1 cellular context compared by ENCODE assay signal in the genomic region with DNA sequence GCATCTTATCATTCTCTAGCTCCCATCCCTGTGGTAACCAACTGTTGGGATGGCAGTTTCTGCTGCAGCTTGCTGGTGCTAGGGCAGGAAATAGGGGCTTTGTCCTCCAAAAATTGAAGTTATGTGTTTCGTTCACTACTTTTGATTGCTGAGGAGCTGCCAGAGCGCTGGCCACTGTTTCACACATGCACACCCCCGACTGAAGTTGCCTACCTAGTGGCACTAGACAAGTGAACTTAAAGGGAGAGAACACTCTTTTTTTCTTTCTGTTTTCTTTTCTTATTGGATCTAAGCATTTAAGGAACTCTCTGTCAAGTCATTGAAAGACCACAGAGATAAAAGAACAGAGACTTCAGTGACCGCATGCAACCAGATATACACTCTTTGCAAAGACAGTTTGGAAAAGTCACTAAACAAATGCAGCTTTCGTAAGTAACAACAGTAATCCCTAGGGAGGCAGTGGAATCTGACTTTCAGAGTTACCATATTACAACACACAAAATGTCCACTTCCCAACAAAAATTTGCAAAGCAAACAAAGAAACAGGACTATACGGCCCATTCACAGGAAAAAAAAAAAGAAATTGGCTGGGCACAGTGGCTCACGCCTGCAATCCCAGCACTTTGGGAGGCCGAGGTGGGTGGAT.
TF ChIP-seq lines count a peak whose summit lies in the region.

No MANE protein-coding gene starts in this region.

TF ChIP-seq in GM23338, 12 proteins besides CTCF, POLR2A, EP300 and RAD21 (continued from another document):
- TF ChIP-seq, protein P1, sequence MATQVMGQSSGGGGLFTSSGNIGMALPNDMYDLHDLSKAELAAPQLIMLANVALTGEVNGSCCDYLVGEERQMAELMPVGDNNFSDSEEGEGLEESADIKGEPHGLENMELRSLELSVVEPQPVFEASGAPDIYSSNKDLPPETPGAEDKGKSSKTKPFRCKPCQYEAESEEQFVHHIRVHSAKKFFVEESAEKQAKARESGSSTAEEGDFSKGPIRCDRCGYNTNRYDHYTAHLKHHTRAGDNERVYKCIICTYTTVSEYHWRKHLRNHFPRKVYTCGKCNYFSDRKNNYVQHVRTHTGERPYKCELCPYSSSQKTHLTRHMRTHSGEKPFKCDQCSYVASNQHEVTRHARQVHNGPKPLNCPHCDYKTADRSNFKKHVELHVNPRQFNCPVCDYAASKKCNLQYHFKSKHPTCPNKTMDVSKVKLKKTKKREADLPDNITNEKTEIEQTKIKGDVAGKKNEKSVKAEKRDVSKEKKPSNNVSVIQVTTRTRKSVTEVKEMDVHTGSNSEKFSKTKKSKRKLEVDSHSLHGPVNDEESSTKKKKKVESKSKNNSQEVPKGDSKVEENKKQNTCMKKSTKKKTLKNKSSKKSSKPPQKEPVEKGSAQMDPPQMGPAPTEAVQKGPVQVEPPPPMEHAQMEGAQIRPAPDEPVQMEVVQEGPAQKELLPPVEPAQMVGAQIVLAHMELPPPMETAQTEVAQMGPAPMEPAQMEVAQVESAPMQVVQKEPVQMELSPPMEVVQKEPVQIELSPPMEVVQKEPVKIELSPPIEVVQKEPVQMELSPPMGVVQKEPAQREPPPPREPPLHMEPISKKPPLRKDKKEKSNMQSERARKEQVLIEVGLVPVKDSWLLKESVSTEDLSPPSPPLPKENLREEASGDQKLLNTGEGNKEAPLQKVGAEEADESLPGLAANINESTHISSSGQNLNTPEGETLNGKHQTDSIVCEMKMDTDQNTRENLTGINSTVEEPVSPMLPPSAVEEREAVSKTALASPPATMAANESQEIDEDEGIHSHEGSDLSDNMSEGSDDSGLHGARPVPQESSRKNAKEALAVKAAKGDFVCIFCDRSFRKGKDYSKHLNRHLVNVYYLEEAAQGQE (IDR thresholded peaks at IDR 0.05; ENCODE audit: unreplicated experiment): no peak
- TF ChIP-seq EZH2phosphoT487 (IDR thresholded peaks at IDR 0.05; ENCODE audit: unreplicated experiment): no peak
- no peak for TF ChIP-seq CREB1 (CRISPR knock-in tag; IDR thresholded peaks at IDR 0.05; ENCODE audit: low read depth)
- no peak for TF ChIP-seq JUNB (IDR thresholded peaks at IDR 0.05; ENCODE audit: unreplicated experiment)
- no peak for TF ChIP-seq ZNF462 (CRISPR knock-in tag; IDR thresholded peaks at IDR 0.05)
